1 cellular context compared by ENCODE assay signal in the genomic region with DNA sequence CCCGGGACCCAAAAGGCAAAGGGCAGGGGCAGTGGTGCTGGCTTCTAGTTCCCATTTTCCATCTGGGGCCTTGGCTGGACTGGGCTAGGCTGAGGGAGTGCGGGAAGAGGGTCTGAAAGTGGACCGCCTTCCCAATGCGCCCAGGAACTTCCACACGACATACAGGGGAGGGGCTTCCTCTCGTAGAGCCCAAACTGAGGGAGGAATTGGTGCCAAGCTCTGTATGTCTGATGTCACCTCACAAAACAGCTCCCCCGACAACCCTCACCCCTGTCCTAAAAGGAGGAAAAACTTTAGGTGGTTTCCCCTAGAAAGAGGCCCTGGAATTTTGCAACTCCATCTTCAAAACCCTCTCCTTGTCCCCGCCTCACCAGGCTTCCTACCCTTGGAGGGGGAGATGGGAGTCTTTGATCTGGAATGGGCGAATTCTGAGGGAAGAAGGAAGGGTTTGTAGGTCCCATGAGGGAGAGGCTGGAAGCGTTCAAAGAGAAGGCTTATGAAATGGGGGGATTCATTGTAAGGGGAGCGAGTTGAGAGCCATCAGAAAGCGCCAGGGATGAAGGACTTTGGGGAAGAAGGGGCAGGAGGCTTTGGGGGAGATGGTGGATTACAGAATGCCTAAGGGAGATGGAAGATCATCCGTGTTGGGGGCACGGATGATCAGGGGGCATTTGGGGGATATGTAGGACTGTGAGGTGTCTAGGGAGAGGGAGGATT.
TF ChIP-seq lines count a peak whose summit lies in the region.

No MANE protein-coding gene starts in this region.

TF ChIP-seq in K562, 482 proteins besides CTCF, POLR2A, EP300 and RAD21:
- TF ChIP-seq MEF2A (IDR thresholded peaks at IDR 0.05; ENCODE audit: control insufficient read depth, low read depth, low read length), result no peak
- 0 out of 2 replicates have a peak, but pooled peaks have one; percentile 26 for TF ChIP-seq HDGF (IDR thresholded peaks at IDR 0.05)
TF ChIP-seq in K562: peak in this region for 1.
